10 cellular contexts compared by ENCODE assay signal in the genomic region with DNA sequence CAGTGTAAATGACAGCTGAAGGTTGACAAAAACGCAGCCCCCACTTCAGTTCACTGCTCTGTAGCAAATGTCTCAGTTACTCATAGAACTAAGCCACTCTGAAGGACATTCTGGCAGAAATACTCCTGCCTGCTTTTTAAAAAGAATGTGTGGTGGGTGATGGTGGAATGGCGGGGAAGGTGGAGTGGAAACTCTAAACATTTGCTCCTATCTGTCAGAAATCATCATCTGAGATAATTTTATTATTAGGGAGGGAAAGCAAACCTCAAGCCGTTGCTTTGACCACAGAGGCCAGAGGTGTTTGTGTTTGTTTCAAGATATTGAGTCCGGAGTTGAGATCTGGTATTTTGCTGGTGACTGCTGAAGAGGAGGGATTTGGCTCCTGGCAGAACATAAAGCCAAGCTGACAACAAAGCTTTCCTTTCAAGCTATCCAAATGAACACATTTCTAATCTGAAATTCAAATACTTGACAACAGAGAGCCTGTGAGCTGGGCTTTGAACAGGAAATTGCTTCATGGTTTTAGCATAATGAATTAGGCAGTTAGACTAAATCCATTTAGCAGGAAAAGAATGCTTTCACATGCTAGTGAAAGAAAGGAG.
DNase-seq lines count a peak whose midpoint lies in the region; ATAC-seq and TF ChIP-seq lines count a peak whose summit lies in the region.
"Had no signal": no experiment of that assay in that cellular context is flagged by ENCODE, and none has a peak within 500 bp of the region (broad histone marks: within the 10 kb centered on the region; RNA-seq: fewer than 3 reads in every experiment).

No MANE protein-coding gene starts in this region.

- no peaks in the 10 kb centered on the region for H3K27me3 ChIP-seq in A673 (replicated peaks; ENCODE audit: insufficient read depth, low read depth, low read length, poor library complexity)
- H3K27me3 ChIP-seq in layer of hippocampus (ENCODE audit: control insufficient read depth, insufficient read depth, low read length) = no peaks in the 10 kb centered on the region
- no peaks in the 10 kb centered on the region for H3K27me3 ChIP-seq in prostate gland (replicated peaks; ENCODE audit: insufficient read depth)

- ATAC-seq in HG03571 (IDR thresholded peaks at IDR 0.05; ENCODE audit: unreplicated experiment) = no peak
- no peak for ATAC-seq in GM21423 (IDR thresholded peaks at IDR 0.05; ENCODE audit: unreplicated experiment)
- ATAC-seq: CD8-positive, alpha-beta T cell had no signal

- 53% methylated on average over 4 of the region's 4 CpGs for WGBS in prostate gland

- H3K36me3 ChIP-seq in A673 (ENCODE audit: insufficient read depth, low read length, poor library complexity, severe bottlenecking) (no peaks in the 10 kb centered on the region), prostate gland (no peaks in the 10 kb centered on the region)

- TF ChIP-seq CTCF in A673 (conservative IDR thresholded peaks at IDR 0.05; ENCODE audit: low read depth, low read length) (no peak), NB4 (IDR thresholded peaks at IDR 0.05; ENCODE audit: low read depth, low read length) (no peak), prostate gland (IDR thresholded peaks at IDR 0.05) (no peak)

- POLR2A ChIA-PET in A673 (lab: Charles Lee; ENCODE audit: low non-redundant PET) = interaction anchor here (1.0 kb wide), 1 partner anchor 40 kb away, joined by 3 read pairs; no protein-coding TSS in a partner anchor

- H3K27ac ChIP-seq in A673 (ENCODE audit: low read depth, low read length, poor library complexity, severe bottlenecking) (peak overlapping the region; percentile 79), layer of hippocampus (ENCODE audit: low read depth, low read length) (peak overlapping the region; percentile 89), prostate gland (no peak overlapping the region)

- no TSS peak for BruUV-seq in A673 (replicated peaks; lab: Mats Ljungman, UMichigan)

- peaks cover 44% of the 10 kb centered on the region for H3K4me1 ChIP-seq in A673 (ENCODE audit: insufficient read depth, low read length, poor library complexity, severe bottlenecking)
- no peaks in the 10 kb centered on the region for H3K4me1 ChIP-seq in prostate gland (replicated peaks)

- CTCF ChIA-PET in A673 (lab: Charles Lee) = no interaction called here

- TF ChIP-seq POLR2A in NB4 (IDR thresholded peaks at IDR 0.05; ENCODE audit: extremely low read depth, insufficient read length) (no peak), prostate gland (IDR thresholded peaks at IDR 0.05) (no peak)

- peak overlapping the region; percentile 24 for H3K4me3 ChIP-seq in A673 (ENCODE audit: low read depth, low read length, poor library complexity, severe bottlenecking)
- no peak overlapping the region for H3K4me3 ChIP-seq in NB4 (ENCODE audit: low read depth, low read length)
- H3K4me3 ChIP-seq in prostate gland = no peak overlapping the region

- H3K9me3 ChIP-seq in A673 (ENCODE audit: low read depth, low read length, poor library complexity, severe bottlenecking) = no peaks in the 10 kb centered on the region
- no peaks in the 10 kb centered on the region for H3K9me3 ChIP-seq in prostate gland

- intact Hi-C loops in A673 (cut with micrococcal nuclease; ENCODE audit: unreplicated experiment) (loop anchor here (5.0 kb wide), 2 partner anchors 62 to 202 kb away; no protein-coding TSS in a partner anchor), prostate gland (cut with DNase I) (no loop called here)

- DNase-seq in A673 (ENCODE audit: low spot score) = peak; percentile 95
- DNase-seq in NB4 (ENCODE audit: low read depth) = peak; percentile 3
- peak; percentile 6 for DNase-seq in cerebellum (ENCODE audit: low spot score)
- DNase-seq in NCI-H1694 (lab: John Stamatoyannopoulos, UW) = no peak
- no peak for DNase-seq in prostate gland (ENCODE audit: low spot score)
- DNase-seq: CD8-positive, alpha-beta T cell; T-helper 9 cell had no signal

Comparison
In these comparisons a context has a peak if more than half of its experiments do, and no peak if none do; other contexts are left out.
1. DNase-seq: peak in A673 (single experiment), NB4 (single experiment) and cerebellum (single experiment); none in NCI-H1694 (single experiment) and prostate gland (single experiment).
2. H3K27ac ChIP-seq: peak in A673 (single experiment) and layer of hippocampus (single experiment); none in prostate gland (0 of 2).